Comparison of ENCODE assay signal across 20 cellular contexts in the genomic region with DNA sequence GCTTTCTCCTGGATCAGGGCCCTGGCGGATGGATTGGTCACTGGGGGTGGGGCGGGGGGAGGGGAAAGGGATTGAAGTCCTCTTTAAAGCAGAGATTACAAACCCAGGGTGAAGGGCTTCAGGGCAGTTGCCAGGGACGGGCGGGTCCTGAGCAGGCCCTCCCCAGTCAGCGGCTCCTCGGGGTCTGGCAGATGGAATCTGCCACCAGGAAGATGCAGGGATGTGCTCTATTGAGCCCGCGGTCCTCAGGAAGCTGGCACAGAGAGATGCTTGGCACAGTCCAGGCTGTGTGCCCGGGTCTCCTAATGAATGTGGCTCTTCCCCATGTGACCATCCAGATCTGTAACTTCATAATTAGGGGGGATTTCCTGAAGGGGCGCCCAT. TPM values are rescaled to one million over a fixed set of nuclear protein-coding genes. Genes with fewer than 3 reads are reported as not detected.
DNase-seq lines count a peak whose midpoint lies in the region; ATAC-seq lines count a peak whose summit lies in the region.
"Had no signal": no experiment of that assay in that cellular context is flagged by ENCODE, and none has a peak within 500 bp of the region (broad histone marks: within the 10 kb centered on the region; RNA-seq: fewer than 3 reads in every experiment).

No MANE protein-coding gene starts in this region.

- peak overlapping the region; percentile 99 for H2AK5ac ChIP-seq in neuronal stem cell (ENCODE audit: low read depth, low read length)

- H2BK15ac ChIP-seq in neuronal stem cell (ENCODE audit: low read length): peak overlapping the region; percentile 86

- H3K14ac ChIP-seq in neuronal stem cell (ENCODE audit: low read length): peak overlapping the region; percentile 85

- H3K18ac ChIP-seq in neuronal stem cell (ENCODE audit: low read length): peak overlapping the region; percentile 46

- H2BK5ac ChIP-seq in neuronal stem cell (ENCODE audit: low read length): peak overlapping the region; percentile 17

- ATAC-seq in GM19395 (IDR thresholded peaks at IDR 0.05; ENCODE audit: unreplicated experiment): no peak
- ATAC-seq: naive thymus-derived CD4-positive, alpha-beta T cell had no signal

- H3K4me2 ChIP-seq in neuronal stem cell (ENCODE audit: insufficient read depth, low read length, poor library complexity, severe bottlenecking): no peak overlapping the region

- peak; percentile 12 for DNase-seq in NCI-H2196 (lab: John Stamatoyannopoulos, UW; ENCODE audit: unreplicated experiment)
- no peak for DNase-seq in NCI-H2196 treated with DMSO at 0.1 percent for 48 hours (lab: John Stamatoyannopoulos, UW; ENCODE audit: unreplicated experiment)
- DNase-seq in NCI-H1694 treated with DMSO at 0.1 percent for 48 hours (lab: John Stamatoyannopoulos, UW): peak; percentile 89
- DNase-seq in SJCRH30: no peak
- no peak for DNase-seq in neuronal stem cell (ENCODE audit: low spot score)
- DNase-seq in activated T-cell treated with anti-CD3 and anti-CD28 coated beads, Interleukin-2, amount 50 U/mL, for 1 hour: no peak
- no peak for DNase-seq in MV-4-11 (lab: John Stamatoyannopoulos, UW)
- DNase-seq: activated CD4-positive, alpha-beta T cell treated with anti-CD3 and anti-CD28 coated beads, Interleukin-2, amount 10 ng/mL, durations not matched to agents 7 days and 5 days; activated CD8-positive, alpha-beta memory T cell treated with anti-CD3 and anti-CD28 coated beads, Interleukin-2, amount 50 U/mL, for 4 hours; activated effector memory CD4-positive, alpha-beta T cell treated with anti-CD3 and anti-CD28 coated beads, Interleukin-2, amount 50 U/mL, for 16 hours; amniotic stem cell; erythroblast; foreskin melanocyte; mesenchymal stem cell; naive thymus-derived CD4-positive, alpha-beta T cell; posterior cingulate gyrus; RPMI8226; stimulated activated CD4-positive, alpha-beta T cell treated with anti-CD3 and anti-CD28 coated beads, Interleukin-4, amount 100 ng/mL, for 1 hour had no signal

- no peaks in the 10 kb centered on the region for H3K36me3 ChIP-seq in SJCRH30
- H3K36me3 ChIP-seq in neuronal stem cell (replicated peaks in 1 of 2; ENCODE audit: control insufficient read depth in 2 of 2, insufficient read depth in 2 of 2, low read length in 2 of 2): no peaks in the 10 kb centered on the region

- H3K23ac ChIP-seq in neuronal stem cell (ENCODE audit: low read depth, low read length, poor library complexity): no peak overlapping the region

- 0 out of 2 replicates have a peak overlapping the region, but pooled peaks have one; percentile 6 for H3K4me3 ChIP-seq in SJCRH30
- H3K4me3 ChIP-seq in neuronal stem cell (ENCODE audit: low read length in 2 of 2): no peak overlapping the region
- H3K4me3 ChIP-seq: dorsolateral prefrontal cortex had no signal

- peak overlapping the region; percentile 38 for H3K9ac ChIP-seq in neuronal stem cell (ENCODE audit: low read depth, low read length, poor library complexity)

- peak overlapping the region; percentile 88 for H3K27ac ChIP-seq in SJCRH30
- H3K27ac ChIP-seq in neuronal stem cell (replicated peaks; ENCODE audit: low read length): no peak overlapping the region

- H3K4ac ChIP-seq in neuronal stem cell (ENCODE audit: low read length): no peak overlapping the region

- H4K8ac ChIP-seq in neuronal stem cell (ENCODE audit: low read depth, low read length): no peak overlapping the region

- H3K4me1 ChIP-seq in SJCRH30 (peaks cover 31% of the 10 kb centered on the region), neuronal stem cell (ENCODE audit: control insufficient read depth in 2 of 2, insufficient read depth in 1 of 2, low read depth in 1 of 2, low read length in 2 of 2) (peaks cover 12 to 23% of the 10 kb centered on the region in 2 donors)

- H4K91ac ChIP-seq in neuronal stem cell (ENCODE audit: low read depth, low read length, poor library complexity): no peak overlapping the region

- H2AFZ ChIP-seq in neuronal stem cell (ENCODE audit: low read length): no peak overlapping the region

- H3K9me3 ChIP-seq in SJCRH30 (replicated peaks) (no peaks in the 10 kb centered on the region), neuronal stem cell (replicated peaks in 1 of 2; ENCODE audit: control insufficient read depth in 2 of 2, insufficient read depth in 1 of 2, low read depth in 1 of 2, low read length in 2 of 2) (no peaks in the 10 kb centered on the region)

- H2BK120ac ChIP-seq in neuronal stem cell (ENCODE audit: low read depth, low read length): no peak overlapping the region

- no CpG with 5 or more reads among the region's 10 CpGs for WGBS in neuronal stem cell (ENCODE audit: extremely low coverage in 2 of 2, insufficient read length in 2 of 2, insufficient replicate concordance in 1 of 2), 2 donors

- peak overlapping the region; percentile 82 for H2BK12ac ChIP-seq in neuronal stem cell (ENCODE audit: low read length)

- peaks cover 17% of the 10 kb centered on the region for H3K79me1 ChIP-seq in neuronal stem cell (ENCODE audit: low read depth, low read length)

- H3K27me3 ChIP-seq in SJCRH30: no peaks in the 10 kb centered on the region
- H3K27me3 ChIP-seq in neuronal stem cell (ENCODE audit: control insufficient read depth in 3 of 3, insufficient read depth in 3 of 3, low read depth in 1 of 3, low read length in 3 of 3): peaks cover 0 to 3% (median 0%) of the 10 kb centered on the region in 3 experiments
- H3K27me3 ChIP-seq: dorsolateral prefrontal cortex had no signal

RNA-seq across cellular contexts. Expression of a gene that starts 33.5 kb away (rescaled TPM):
- 25.6 and 26.3 TPM in 2 replicates for total RNA-seq in SJCRH30 (2014; rRNA removed; shearing (Covaris generic))
- 20.5 TPM for polyA plus RNA-seq in neuronal stem cell (2013, experiment 1 of 2)
- 20.6 TPM for polyA plus RNA-seq in neuronal stem cell (2013, experiment 2 of 2)

RNA-seq across cellular contexts. Expression of a gene that starts 53.6 kb away (rescaled TPM):
- total RNA-seq in SJCRH30 (2014; rRNA removed; shearing (Covaris generic)): 283 and 302 TPM in 2 replicates
- polyA plus RNA-seq in neuronal stem cell (2013, experiment 1 of 2): 160 TPM
- 156 TPM for polyA plus RNA-seq in neuronal stem cell (2013, experiment 2 of 2)

Comparison
In these comparisons a context has a peak if more than half of its experiments do, and no peak if none do; other contexts are left out.
1. DNase-seq: peak in NCI-H2196 (single experiment) and NCI-H1694 treated with DMSO at 0.1 percent for 48 hours (single experiment); none in NCI-H2196 treated with DMSO at 0.1 percent for 48 hours (single experiment), SJCRH30 (0 of 2), neuronal stem cell (single experiment), activated T-cell treated with anti-CD3 and anti-CD28 coated beads, Interleukin-2, amount 50 U/mL, for 1 hour (single experiment) and MV-4-11 (single experiment).